ENCODE assay signal across 29 cellular contexts in genomic region chr10:111765216-111765615, GRCh38.
"Had no signal": no experiment of that assay in that cellular context is flagged by ENCODE, and none has a peak within 500 bp of the region (broad histone marks: within the 10 kb centered on the region; RNA-seq: fewer than 3 reads in every experiment).

No MANE protein-coding gene starts in this region.

- H3K36me3 Mint-ChIP-seq: stimulated activated effector memory CD8-positive, alpha-beta T cell treated with anti-CD3 and anti-CD28 coated beads, Interleukin-12 subunit alpha, Interleukin-12 subunit beta, amount 100 ng/mL, for 72 hours; stimulated activated memory B cell treated with anti-CD40 and anti-IgM and Interleukin-4, amounts not matched to agents 10 μg/mL and 1 μg/mL and 100 μg/mL, for 72 hours; stimulated activated naive B cell treated with anti-CD40 and anti-IgM and Interleukin-4, amounts not matched to agents 10 μg/mL and 1 μg/mL and 100 μg/mL, for 72 hours; type B pancreatic cell had no signal

- H3K9me3 Mint-ChIP-seq: stimulated activated effector memory CD8-positive, alpha-beta T cell treated with anti-CD3 and anti-CD28 coated beads, Interleukin-12 subunit alpha, Interleukin-12 subunit beta, amount 100 ng/mL, for 72 hours; stimulated activated naive CD8-positive, alpha-beta T cell treated with anti-CD3 and anti-CD28 coated beads, Interleukin-15, Interleukin-2, amounts not matched to agents 100 ng/mL and 50 ng/mL, for 24 hours; type B pancreatic cell had no signal

- H3K4me1 Mint-ChIP-seq: stimulated activated effector memory CD8-positive, alpha-beta T cell treated with anti-CD3 and anti-CD28 coated beads, Interleukin-12 subunit alpha, Interleukin-12 subunit beta, amount 100 ng/mL, for 72 hours; stimulated activated memory B cell treated with anti-CD40 and anti-IgM and Interleukin-4, amounts not matched to agents 10 μg/mL and 1 μg/mL and 100 μg/mL, for 72 hours; stimulated activated naive B cell treated with anti-CD40 and anti-IgM and Interleukin-4, amounts not matched to agents 10 μg/mL and 1 μg/mL and 100 μg/mL, for 72 hours; stimulated activated naive CD8-positive, alpha-beta T cell treated with anti-CD3 and anti-CD28 coated beads, Interleukin-15, amount 100 ng/mL, for 72 hours had no signal

- H3K27ac ChIP-seq: stomach, suprapubic skin, testis, thoracic aorta, thyroid gland, tibial artery, tibial nerve, transverse colon, upper lobe of left lung, upper lobe of right lung, uterus, vagina had no signal

- H3K36me3 ChIP-seq: stomach, suprapubic skin, thoracic aorta, thyroid gland, tibial artery, tibial nerve, transverse colon, upper lobe of left lung, upper lobe of right lung, uterus, vagina had no signal

- H3K4me3 Mint-ChIP-seq: stimulated activated effector memory CD8-positive, alpha-beta T cell treated with anti-CD3 and anti-CD28 coated beads, Interleukin-12 subunit alpha, Interleukin-12 subunit beta, amount 100 ng/mL, for 72 hours; stimulated activated memory B cell treated with anti-CD40 and anti-IgM and Interleukin-4, amounts not matched to agents 10 μg/mL and 1 μg/mL and 100 μg/mL, for 72 hours; stimulated activated naive B cell treated with anti-CD40 and anti-IgM and Interleukin-4, amounts not matched to agents 10 μg/mL and 1 μg/mL and 100 μg/mL, for 72 hours; stimulated activated naive CD8-positive, alpha-beta T cell treated with anti-CD3 and anti-CD28 coated beads, Interleukin-15, amount 100 ng/mL, for 72 hours; stimulated activated naive CD8-positive, alpha-beta T cell treated with anti-CD3 and anti-CD28 coated beads, Interleukin-15, Interleukin-2, amounts not matched to agents 100 ng/mL and 50 ng/mL, for 24 hours; type B pancreatic cell had no signal

- DNase-seq: stimulated activated CD4-positive, alpha-beta T cell treated with anti-CD3 and anti-CD28 coated beads, Interleukin-2, amount 100 ng/mL, for 48 hours; stimulated activated CD4-positive, alpha-beta T cell treated with anti-CD3 and anti-CD28 coated beads, Interleukin-4, amount 100 ng/mL, for 1 hour; stimulated activated CD4-positive, alpha-beta T cell treated with anti-CD3 and anti-CD28 coated beads, Interleukin-4, amount 100 ng/mL, for 24 hours; stimulated activated CD4-positive, alpha-beta T cell treated with anti-CD3 and anti-CD28 coated beads, Interleukin-4, amount 100 ng/mL, for 4 hours; stimulated activated CD8-positive, alpha-beta memory T cell treated with anti-CD3 and anti-CD28 coated beads, Interleukin-4, amount 100 ng/mL, for 48 hours; stimulated activated naive B cell treated with anti-CD40 and anti-IgM and Interleukin-4, amounts not matched to agents 10 μg/mL and 1 μg/mL and 100 μg/mL, for 72 hours; stimulated activated naive CD4-positive, alpha-beta T cell; stimulated activated naive CD4-positive, alpha-beta T cell treated with Interleukin-2 at 50 U/mL for 16 hours; stimulated activated naive CD8-positive, alpha-beta T cell treated with anti-CD3 and anti-CD28 coated beads, Interleukin-15, amount 100 ng/mL, for 72 hours; stimulated activated naive CD8-positive, alpha-beta T cell treated with anti-CD3 and anti-CD28 coated beads, Interleukin-15, Interleukin-2, amounts not matched to agents 100 U/mL and 50 U/mL, for 24 hours; stomach; substantia nigra; testis; thyroid gland; tibial artery; transverse colon; trophoblast cell; upper lobe of left lung; upper lobe of right lung; uterus had no signal

- H3K9me3 ChIP-seq: stomach, suprapubic skin, testis, thoracic aorta, thyroid gland, tibial nerve, transverse colon, upper lobe of left lung, upper lobe of right lung, uterus, vagina had no signal

- H3K4me3 ChIP-seq: stomach, suprapubic skin, testis, thoracic aorta, thyroid gland, tibial artery, tibial nerve, transverse colon, upper lobe of left lung, upper lobe of right lung, uterus, vagina had no signal

- H3K27ac Mint-ChIP-seq: stimulated activated effector memory CD8-positive, alpha-beta T cell treated with anti-CD3 and anti-CD28 coated beads, Interleukin-12 subunit alpha, Interleukin-12 subunit beta, amount 100 ng/mL, for 72 hours; stimulated activated memory B cell treated with anti-CD40 and anti-IgM and Interleukin-4, amounts not matched to agents 10 μg/mL and 1 μg/mL and 100 μg/mL, for 72 hours; stimulated activated naive B cell treated with anti-CD40 and anti-IgM and Interleukin-4, amounts not matched to agents 10 μg/mL and 1 μg/mL and 100 μg/mL, for 72 hours; stimulated activated naive CD8-positive, alpha-beta T cell treated with anti-CD3 and anti-CD28 coated beads, Interleukin-15, amount 100 ng/mL, for 72 hours; stimulated activated naive CD8-positive, alpha-beta T cell treated with anti-CD3 and anti-CD28 coated beads, Interleukin-15, Interleukin-2, amounts not matched to agents 100 ng/mL and 50 ng/mL, for 24 hours; type B pancreatic cell had no signal

- FAIRE-seq: urothelium cell line had no signal

- H3K27me3 Mint-ChIP-seq: stimulated activated naive B cell treated with anti-CD40 and anti-IgM and Interleukin-4, amounts not matched to agents 10 μg/mL and 1 μg/mL and 100 μg/mL, for 72 hours; stimulated activated naive CD8-positive, alpha-beta T cell treated with anti-CD3 and anti-CD28 coated beads, Interleukin-15, Interleukin-2, amounts not matched to agents 100 ng/mL and 50 ng/mL, for 24 hours had no signal

- H3K4me1 ChIP-seq: stomach, suprapubic skin, testis, thyroid gland, tibial artery, tibial nerve, transverse colon, upper lobe of left lung, upper lobe of right lung, uterus, vagina had no signal
